ENCODE assay signal across 9 cellular contexts in the genomic region with DNA sequence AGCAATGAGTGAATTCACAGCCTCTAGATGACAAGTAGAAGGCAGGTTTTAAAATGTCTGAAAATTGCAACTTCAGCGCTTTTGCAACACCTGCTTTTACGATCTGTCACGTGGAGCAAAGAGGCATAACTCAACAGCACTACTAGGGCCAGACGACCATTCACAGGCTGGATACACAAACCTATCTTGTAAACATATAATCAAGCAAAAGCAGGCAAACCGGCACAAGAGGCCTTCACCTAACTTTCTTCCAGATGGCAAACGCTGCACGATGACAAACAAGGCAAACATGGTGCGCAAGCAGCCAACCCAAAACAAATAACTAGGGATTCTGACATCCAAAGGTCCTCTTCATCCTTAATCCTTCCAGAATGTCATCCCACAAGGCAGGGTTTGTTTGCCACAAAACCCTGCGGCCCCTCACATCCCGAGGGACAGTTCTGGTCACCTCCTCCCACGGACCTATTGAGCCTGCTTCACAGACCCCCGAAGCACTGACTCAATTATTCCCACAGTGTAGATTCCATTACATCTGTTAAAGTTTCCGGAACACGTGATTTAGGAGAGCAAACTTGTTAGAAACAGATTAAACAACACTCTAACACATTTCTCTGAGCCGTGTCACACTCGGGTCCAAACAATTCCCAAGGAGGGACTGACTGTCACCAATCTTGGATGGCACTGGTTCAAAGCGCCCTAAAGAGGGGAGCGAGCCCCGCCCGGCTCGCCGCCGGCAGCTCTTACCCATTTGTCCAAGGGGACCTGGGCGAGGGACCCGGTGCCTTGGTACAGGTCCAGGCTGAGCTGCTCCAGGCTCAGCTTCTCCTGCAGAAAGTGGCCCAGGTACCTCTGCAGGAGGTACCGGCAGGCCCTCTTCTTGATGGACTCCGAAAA. TPM values are rescaled to one million over a fixed set of nuclear protein-coding genes. Genes with fewer than 3 reads are reported as not detected.
DNase-seq lines count a peak whose midpoint lies in the region; ATAC-seq and TF ChIP-seq lines count a peak whose summit lies in the region.
"Had no signal": no experiment of that assay in that cellular context is flagged by ENCODE, and none has a peak within 500 bp of the region (broad histone marks: within the 10 kb centered on the region; RNA-seq: fewer than 3 reads in every experiment).

No MANE protein-coding gene starts in this region.

- no peaks in the 10 kb centered on the region for H3K9me3 ChIP-seq in CD4-positive, CD25-positive, alpha-beta regulatory T cell (ENCODE audit: control insufficient read depth in 2 of 2, low read length in 2 of 2)
- no peaks in the 10 kb centered on the region for H3K9me3 ChIP-seq in vagina

- no peaks in the 10 kb centered on the region for H3K9me3 Mint-ChIP-seq in CD4-positive, CD25-positive, alpha-beta regulatory T cell
- no peaks in the 10 kb centered on the region for H3K9me3 Mint-ChIP-seq in osteocyte (ENCODE audit: unreplicated experiment)

- H3K27ac ChIP-seq in CD4-positive, CD25-positive, alpha-beta regulatory T cell (ENCODE audit: insufficient read depth, low read length, poor library complexity, severe bottlenecking) = peak overlapping the region; percentile 96
- H3K27ac ChIP-seq in vagina = peak overlapping the region; percentile 97

- no peaks in the 10 kb centered on the region for H3K27me3 Mint-ChIP-seq in CD4-positive, CD25-positive, alpha-beta regulatory T cell
- no peaks in the 10 kb centered on the region for H3K27me3 Mint-ChIP-seq in osteocyte (ENCODE audit: unreplicated experiment)

- peak overlapping the region; percentile 90 to 99 (median 95) for H3K4me3 Mint-ChIP-seq in CD4-positive, CD25-positive, alpha-beta regulatory T cell
- H3K4me3 Mint-ChIP-seq in osteocyte (ENCODE audit: unreplicated experiment) = peak overlapping the region; percentile 92

- DNase-seq in CD4-positive, CD25-positive, alpha-beta regulatory T cell = peak; percentile 53 to 88 (median 80)
- DNase-seq in HuH-7.5 (ENCODE audit: low spot score) = peak; percentile 27
- DNase-seq in activated naive CD4-positive, alpha-beta T cell treated with Interleukin-2 at 50 U/mL for 16 hours = peak; percentile 48
- DNase-seq in globus pallidus (ENCODE audit: low spot score) = peak; percentile 35
- no peak for DNase-seq in osteocyte (ENCODE audit: extremely low spot score, unreplicated experiment)
- DNase-seq in vagina (ENCODE audit: extremely low spot score in 2 of 2) = no peak

- peaks cover 7% of the 10 kb centered on the region for H3K36me3 Mint-ChIP-seq in CD4-positive, CD25-positive, alpha-beta regulatory T cell
- H3K36me3 Mint-ChIP-seq in osteocyte (ENCODE audit: unreplicated experiment) = no peaks in the 10 kb centered on the region

- TF ChIP-seq CTCF in osteocyte (IDR thresholded peaks at IDR 0.05) = no peak
- TF ChIP-seq CTCF in vagina (IDR thresholded peaks at IDR 0.05) = no peak

- TF ChIP-seq POLR2A in Raji (IDR thresholded peaks at IDR 0.05; ENCODE audit: insufficient read depth, low read depth, low read length) (peak; percentile 40; the same call in 1 of the 2 replicates), vagina (IDR thresholded peaks at IDR 0.05) (no peak)

- peak overlapping the region; percentile 95 for H3K4me3 ChIP-seq in CD4-positive, CD25-positive, alpha-beta regulatory T cell (ENCODE audit: low read depth, low read length)
- peak overlapping the region; percentile 98 to 99 for H3K4me3 ChIP-seq in vagina

- peak overlapping the region; percentile 63 to 99 (median 89) for H3K27ac Mint-ChIP-seq in CD4-positive, CD25-positive, alpha-beta regulatory T cell
- H3K27ac Mint-ChIP-seq in osteocyte (ENCODE audit: unreplicated experiment) = peak overlapping the region; percentile 79

- H3K27me3 ChIP-seq in CD4-positive, CD25-positive, alpha-beta regulatory T cell (ENCODE audit: control insufficient read depth, insufficient read depth, low read length) = no peaks in the 10 kb centered on the region
- no peaks in the 10 kb centered on the region for H3K27me3 ChIP-seq in vagina

- ATAC-seq in CD4-positive, CD25-positive, alpha-beta regulatory T cell (ENCODE audit: low read depth in 2 of 2) = peak; percentile 31 to 46
- peak; percentile 3 for ATAC-seq in GM19468 (IDR thresholded peaks at IDR 0.05; ENCODE audit: extremely low read depth, unreplicated experiment)

- peaks cover 49% of the 10 kb centered on the region for H3K4me1 ChIP-seq in CD4-positive, CD25-positive, alpha-beta regulatory T cell (ENCODE audit: control insufficient read depth, insufficient read depth, low read length, poor library complexity, severe bottlenecking)
- peaks cover 45% of the 10 kb centered on the region for H3K4me1 ChIP-seq in vagina

- H3K4me1 Mint-ChIP-seq in CD4-positive, CD25-positive, alpha-beta regulatory T cell = peaks cover 23 to 72% (median 60%) of the 10 kb centered on the region in 4 donors
- peaks cover 40% of the 10 kb centered on the region for H3K4me1 Mint-ChIP-seq in osteocyte (ENCODE audit: unreplicated experiment)

- intact Hi-C loops in vagina (cut with DNase I) = loop anchor here (2.0 kb wide), 1 partner anchor 30 kb away; a partner anchor contains a TSS

- no peaks in the 10 kb centered on the region for H3K36me3 ChIP-seq in CD4-positive, CD25-positive, alpha-beta regulatory T cell (ENCODE audit: control insufficient read depth, insufficient read depth, low read length)
- no peaks in the 10 kb centered on the region for H3K36me3 ChIP-seq in vagina

RNA-seq across cellular contexts. Expression of a gene that starts 0.8 kb away (rescaled TPM):
- 40.0 TPM for total RNA-seq in CD4-positive, CD25-positive, alpha-beta regulatory T cell
- 1 to 10 TPM; 2.0 to 3.2 (median 2.3) TPM for polyA plus RNA-seq in CD4-positive, CD25-positive, alpha-beta regulatory T cell
- total RNA-seq in osteocyte = 26.9 and 27.8 TPM in 2 replicates
- total RNA-seq in vagina = 32.2 TPM

RNA-seq across cellular contexts. Expression of a gene that starts 1.0 kb away (rescaled TPM):
- total RNA-seq in CD4-positive, CD25-positive, alpha-beta regulatory T cell = 10.9 TPM
- polyA plus RNA-seq in CD4-positive, CD25-positive, alpha-beta regulatory T cell = 10 to 100 TPM; 33.7 to 56.4 (median 40.8) TPM
- total RNA-seq in osteocyte = 15.6 and 18.2 TPM in 2 replicates
- 8.1 TPM for total RNA-seq in vagina

RNA-seq across cellular contexts. Expression of a gene that starts 29.6 kb away (rescaled TPM):
- not detected for total RNA-seq in CD4-positive, CD25-positive, alpha-beta regulatory T cell
- under 1 TPM in 2 of 4 donors, not detected in 2; 0.13 to 0.59 TPM for polyA plus RNA-seq in CD4-positive, CD25-positive, alpha-beta regulatory T cell
- total RNA-seq in osteocyte (not detected in 2 replicates), vagina (2.0 TPM)
- total RNA-seq: T-helper 1 cell treated with Interleukin-12 subunit alpha and Interleukin-12 subunit beta and Interleukin-4 antibody, amounts not matched to agents 30 ng/mL and 1 ng/mL, for 36 hours had no signal

Comparison
In these comparisons a context has a peak if more than half of its experiments do, and no peak if none do; other contexts are left out.
1. DNase-seq: peak in CD4-positive, CD25-positive, alpha-beta regulatory T cell (3 of 3), HuH-7.5 (single experiment), activated naive CD4-positive, alpha-beta T cell treated with Interleukin-2 at 50 U/mL for 16 hours (single experiment) and globus pallidus (single experiment); none in osteocyte (single experiment) and vagina (0 of 2).